8 cellular contexts compared by ENCODE assay signal in genomic region chr14:33949051-33950037, GRCh38. TPM values are rescaled to one million over a fixed set of nuclear protein-coding genes. Genes with fewer than 3 reads are reported as not detected.
DNase-seq lines count a peak whose midpoint lies in the region; ATAC-seq and TF ChIP-seq lines count a peak whose summit lies in the region.

No MANE protein-coding gene starts in this region.

- no peak for TF ChIP-seq CTCF in PC-3 (conservative IDR thresholded peaks at IDR 0.05; ENCODE audit: low read depth, low read length)
- no peak for TF ChIP-seq CTCF in sigmoid colon (IDR thresholded peaks at IDR 0.05)
- TF ChIP-seq CTCF in HFFc6 (IDR thresholded peaks at IDR 0.05) = no peak

- no peaks in the 10 kb centered on the region for H3K9me2 ChIP-seq in PC-3 (replicated peaks; ENCODE audit: low read length)

- no peaks in the 10 kb centered on the region for H3K36me3 ChIP-seq in PC-3 (ENCODE audit: low read depth, low read length)
- no peaks in the 10 kb centered on the region for H3K36me3 ChIP-seq in sigmoid colon

- H2AFZ ChIP-seq in PC-3 (ENCODE audit: low read length) = no peak overlapping the region; the same call in 1 of the 2 replicates

- CTCF ChIA-PET in PC-3 (lab: Charles Lee) = no interaction called here

- H3K4me1 ChIP-seq in PC-3 (ENCODE audit: insufficient read depth, low read length) (peaks cover 12% of the 10 kb centered on the region), right cardiac atrium (ENCODE audit: control insufficient read depth, insufficient read depth, low read length) (peaks cover 2% of the 10 kb centered on the region), sigmoid colon (peaks cover 0 to 52% (median 33%) of the 10 kb centered on the region in 4 donors)

- 23% methylated on average over 15 of the region's 15 CpGs for WGBS in right cardiac atrium
- 10 to 40% methylated on average over 15 of the region's 15 CpGs for WGBS in sigmoid colon, 2 donors

- H3K9ac ChIP-seq in PC-3 (ENCODE audit: low read length) = no peak overlapping the region

- intact Hi-C loops in PC-3 (cut with micrococcal nuclease) (no loop called here), right cardiac atrium (cut with DNase I) (loop anchor here in 3 of 4 donors (10.0 kb wide), 2 partner anchors 105 to 115 kb away; no protein-coding TSS in a partner anchor), sigmoid colon (cut with DNase I) (loop anchor here (5.0 kb wide), 3 partner anchors 108 to 1242 kb away; no protein-coding TSS in a partner anchor)

- no peaks in the 10 kb centered on the region for H3K36me3 Mint-ChIP-seq in HFFc6 (ENCODE audit: low read depth)

- peak overlapping the region; percentile 81 for H3K4me2 ChIP-seq in PC-3 (ENCODE audit: low read length)

- H4K20me1 ChIP-seq in PC-3 (ENCODE audit: low read length) = no peaks in the 10 kb centered on the region

- BruUV-seq in PC-3 (replicated peaks; lab: Mats Ljungman, UMichigan) = no TSS peak

- H3K27me3 Mint-ChIP-seq in HFFc6 (ENCODE audit: insufficient read depth) = peaks cover 4% of the 10 kb centered on the region; the same call in 1 of the 2 replicates

- ATAC-seq in GM19395 (IDR thresholded peaks at IDR 0.05; ENCODE audit: unreplicated experiment) (peak; percentile 0), PC-3 (no peak), right cardiac atrium (peak in 1 of 2 donors; percentile 2), GM18861 (IDR thresholded peaks at IDR 0.05; ENCODE audit: unreplicated experiment) (no peak), HG03159 (IDR thresholded peaks at IDR 0.05; ENCODE audit: unreplicated experiment) (no peak)

- H3K27ac ChIP-seq in PC-3 (ENCODE audit: low read length) (no peak overlapping the region), right cardiac atrium (ENCODE audit: low read length) (peak overlapping the region; percentile 49), sigmoid colon (peak overlapping the region; percentile 79 to 88 (median 85))

- no peak for TF ChIP-seq EP300 in sigmoid colon (IDR thresholded peaks at IDR 0.05)

- H3K4me3 ChIP-seq in PC-3 (ENCODE audit: low read length) = peak overlapping the region; percentile 69; the same call in 1 of the 2 replicates
- H3K4me3 ChIP-seq in right cardiac atrium (ENCODE audit: low read length) = peak overlapping the region; percentile 71
- H3K4me3 ChIP-seq in sigmoid colon = peak overlapping the region; percentile 63 to 83 (median 78)

- H3K4me3 Mint-ChIP-seq in HFFc6 = no peak overlapping the region; the same call in 1 of the 2 replicates

- H3K79me2 ChIP-seq in PC-3 (ENCODE audit: low read length) = 0 out of 2 replicates have a peak, but pooled peaks cover 10% of the 10 kb centered on the region

- no peaks in the 10 kb centered on the region for H3K4me1 Mint-ChIP-seq in HFFc6 (ENCODE audit: low read depth)

- DNase-seq in PC-3 = no peak
- DNase-seq in right cardiac atrium = no peak
- DNase-seq in sigmoid colon = no peak
- DNase-seq in stimulated activated CD4-positive, alpha-beta T cell treated with anti-CD3 and anti-CD28 coated beads, Interleukin-4, amount 100 ng/mL, for 1 hour = no peak
- no peak for DNase-seq in HFFc6

- H3K9me3 ChIP-seq in PC-3 (ENCODE audit: low read length) (no peaks in the 10 kb centered on the region), right cardiac atrium (ENCODE audit: control insufficient read depth, low read length) (no peaks in the 10 kb centered on the region), sigmoid colon (no peaks in the 10 kb centered on the region)

- H3K27ac Mint-ChIP-seq in HFFc6 = no peak overlapping the region

- TF ChIP-seq POLR2A in sigmoid colon (IDR thresholded peaks at IDR 0.05) = no peak

- no peaks in the 10 kb centered on the region; the same call in 1 of the 2 replicates for H3K9me3 Mint-ChIP-seq in HFFc6

- POLR2A ChIA-PET in PC-3 (lab: Charles Lee; ENCODE audit: unreplicated experiment) = no interaction called here

- peaks cover 37% of the 10 kb centered on the region for H3K27me3 ChIP-seq in PC-3 (ENCODE audit: low read length)
- no peaks in the 10 kb centered on the region for H3K27me3 ChIP-seq in right cardiac atrium (ENCODE audit: control insufficient read depth, insufficient read depth)
- no peaks in the 10 kb centered on the region for H3K27me3 ChIP-seq in sigmoid colon

- H3F3A ChIP-seq in PC-3 (ENCODE audit: low read length, unreplicated experiment) = no peaks in the 10 kb centered on the region

RNA-seq across cellular contexts. Expression of gene EGLN3, which starts 1.5 kb away (rescaled TPM):
- total RNA-seq in PC-3 (2014; rRNA removed) (2.8 and 3.2 TPM in 2 replicates), right cardiac atrium (10 to 100 TPM; 62.4 to 98.9 (median 84.7) TPM), sigmoid colon (10 to 100 TPM; 13.0 to 18.5 (median 13.2) TPM)
- polyA plus RNA-seq in right cardiac atrium (85.6 TPM), sigmoid colon (10 to 100 TPM; 46.9 to 69.1 (median 58.9) TPM)
- under 1 TPM in 1 of 6 experiments, not detected in 5; 0.19 TPM for total RNA-seq in HFFc6 (2021; fragmentation: NEBNext Ultra II Directional; extraction: Animal tissue kit (Norgen Biotek cat#: 25700))
